In genomic region chr5:175261098-175261497, GRCh38 we compare ENCODE assay signal across 21 cellular contexts.
"Had no signal": no experiment of that assay in that cellular context is flagged by ENCODE, and none has a peak within 500 bp of the region (broad histone marks: within the 10 kb centered on the region; RNA-seq: fewer than 3 reads in every experiment).

No MANE protein-coding gene starts in this region.

- H3K27ac ChIP-seq: gastrocnemius medialis, neural progenitor cell, psoas muscle, sigmoid colon, thoracic aorta, tibial nerve, vagina had no signal

- H3K9ac ChIP-seq: neural progenitor cell had no signal

- H3K36me3 ChIP-seq: gastrocnemius medialis, neural progenitor cell, sigmoid colon, thoracic aorta, tibial nerve, vagina had no signal

- H3K4me2 ChIP-seq: neural progenitor cell had no signal

- H3K9me3 ChIP-seq: gastrocnemius medialis, sigmoid colon, thoracic aorta, vagina had no signal

- DNase-seq: cortex of kidney; effector memory CD8-positive, alpha-beta T cell; erythroblast; gastrocnemius medialis; head of caudate nucleus; kidney; naive B cell; nucleus accumbens; psoas muscle; right cardiac atrium; sigmoid colon; stimulated activated CD4-positive, alpha-beta T cell treated with anti-CD3 and anti-CD28 coated beads, Interleukin-15, amount 100 ng/mL, for 24 hours; stimulated activated CD4-positive, alpha-beta T cell treated with anti-CD3 and anti-CD28 coated beads, Interleukin-2, amount 100 ng/mL, for 48 hours; stimulated activated naive B cell treated with anti-CD40 and anti-IgM and Interleukin-4, amounts not matched to agents 10 μg/mL and 1 μg/mL and 100 μg/mL, for 72 hours had no signal

- ATAC-seq: effector memory CD8-positive, alpha-beta T cell; gastrocnemius medialis; left lobe of liver; natural killer cell treated with Interleukin-12 subunit alpha and Interleukin-12 subunit beta and Interleukin-15 and Interleukin-18, amount 100 ng/mL, for 72 hours; psoas muscle; right cardiac atrium; stimulated activated naive B cell treated with anti-CD40 and anti-IgM and Interleukin-4, amounts not matched to agents 10 μg/mL and 1 μg/mL and 100 μg/mL, for 72 hours had no signal

- H3K27me3 ChIP-seq: gastrocnemius medialis, neural progenitor cell, sigmoid colon, tibial nerve, vagina had no signal

- H2AFZ ChIP-seq: neural progenitor cell had no signal

- H3K4me3 ChIP-seq: gastrocnemius medialis, lung, neural progenitor cell, psoas muscle, sigmoid colon, thoracic aorta, tibial nerve, vagina had no signal

- H3K4me1 ChIP-seq: gastrocnemius medialis, neural progenitor cell, psoas muscle, sigmoid colon, tibial nerve, vagina had no signal
